Comparison of ENCODE assay signal across 22 cellular contexts in genomic region chr7:70380315-70381027, GRCh38.
DNase-seq lines count a peak whose midpoint lies in the region; TF ChIP-seq lines count a peak whose summit lies in the region.
"Had no signal": no experiment of that assay in that cellular context is flagged by ENCODE, and none has a peak within 500 bp of the region (broad histone marks: within the 10 kb centered on the region; RNA-seq: fewer than 3 reads in every experiment).

No MANE protein-coding gene starts in this region.

- peak; percentile 54 to 99 for TF ChIP-seq EP300 in SK-N-SH (IDR thresholded peaks at IDR 0.05; ENCODE audit: borderline replicate concordance in 1 of 2, low read depth in 1 of 2, low read length in 1 of 2)

- H3K4me1 ChIP-seq in SK-N-SH (ENCODE audit: control insufficient read depth in 1 of 2, insufficient read depth in 2 of 2, low read depth in 1 of 2, low read length in 1 of 2): peaks cover 17 to 57% of the 10 kb centered on the region in 2 experiments
- H3K4me1 ChIP-seq in thyroid gland: peaks cover 2 to 5% of the 10 kb centered on the region in 2 donors
- H3K4me1 ChIP-seq: prostate gland, upper lobe of right lung had no signal

- TF ChIP-seq RAD21 in SK-N-SH (IDR thresholded peaks at IDR 0.05; ENCODE audit: low read length): no peak

- no peak for TF ChIP-seq CTCF in SK-N-SH (IDR thresholded peaks at IDR 0.05)
- TF ChIP-seq CTCF in fibroblast of mammary gland (conservative IDR thresholded peaks at IDR 0.05; ENCODE audit: control insufficient read depth, insufficient read depth, low read depth, low read length): no peak
- TF ChIP-seq CTCF in thyroid gland (IDR thresholded peaks at IDR 0.05): no peak

- H3K9me3 ChIP-seq in SK-N-SH (no peaks in the 10 kb centered on the region), thyroid gland (no peaks in the 10 kb centered on the region)
- H3K9me3 ChIP-seq: prostate gland, upper lobe of right lung had no signal

- WGBS in SK-N-SH (ENCODE audit: low lambda C conversion rate): 25% methylated on average over 9 of the region's 9 CpGs
- 80 to 85% methylated on average over 9 of the region's 9 CpGs for WGBS in thyroid gland, 2 donors

- H3F3A ChIP-seq in SK-N-SH (replicated peaks; ENCODE audit: insufficient read depth): peaks cover 13% of the 10 kb centered on the region

- H3K79me2 ChIP-seq in SK-N-SH (ENCODE audit: insufficient read depth): no peaks in the 10 kb centered on the region

- H3K27ac ChIP-seq in SK-N-SH (ENCODE audit: low read depth in 2 of 2, low read length in 1 of 2): peak overlapping the region; percentile 87 to 88
- H3K27ac ChIP-seq in thyroid gland: no peak overlapping the region
- H3K27ac ChIP-seq: prostate gland, upper lobe of right lung had no signal

- no peaks in the 10 kb centered on the region for H3K9me3 Mint-ChIP-seq in activated CD4-positive, alpha-beta memory T cell treated with anti-CD3 and anti-CD28 coated beads, Interleukin-2, amount 10 ng/mL, durations not matched to agents 7 days and 5 days
- H3K9me3 Mint-ChIP-seq: activated CD8-positive, alpha-beta T cell treated with anti-CD3 and anti-CD28 coated beads for 36 hours; activated T-cell treated with anti-CD3 and anti-CD28 coated beads, Interleukin-2, amount 50 U/mL, for 24 hours; brain; dendritic cell treated with granulocyte-macrophage colony-stimulating factor and Interleukin-4, amounts not matched to agents 40 ng/mL and 50 ng/mL, for 4 days; nephron; stimulated activated effector memory CD8-positive, alpha-beta T cell treated with anti-CD3 and anti-CD28 coated beads, Interleukin-12 subunit alpha, Interleukin-12 subunit beta, amount 100 ng/mL, for 72 hours had no signal

- no peaks in the 10 kb centered on the region for H3K27me3 Mint-ChIP-seq in activated CD4-positive, alpha-beta memory T cell treated with anti-CD3 and anti-CD28 coated beads, Interleukin-2, amount 10 ng/mL, durations not matched to agents 7 days and 5 days
- H3K27me3 Mint-ChIP-seq: activated CD8-positive, alpha-beta T cell treated with anti-CD3 and anti-CD28 coated beads for 36 hours; activated T-cell treated with anti-CD3 and anti-CD28 coated beads, Interleukin-2, amount 50 U/mL, for 24 hours; B cell; dendritic cell treated with granulocyte-macrophage colony-stimulating factor and Interleukin-4, amounts not matched to agents 40 ng/mL and 50 ng/mL, for 4 days; T-cell had no signal

- intact Hi-C loops in thyroid gland (cut with DNase I): no loop called here

- H3K4me2 ChIP-seq in SK-N-SH: peak overlapping the region; percentile 63

- H3K4me1 Mint-ChIP-seq in activated CD4-positive, alpha-beta memory T cell treated with anti-CD3 and anti-CD28 coated beads, Interleukin-2, amount 10 ng/mL, durations not matched to agents 7 days and 5 days: no peaks in the 10 kb centered on the region
- H3K4me1 Mint-ChIP-seq: B cell; nephron; stimulated activated effector memory CD8-positive, alpha-beta T cell treated with anti-CD3 and anti-CD28 coated beads, Interleukin-12 subunit alpha, Interleukin-12 subunit beta, amount 100 ng/mL, for 72 hours; T-cell had no signal

- no peak for TF ChIP-seq POLR2A in thyroid gland (IDR thresholded peaks at IDR 0.05)

- H3K36me3 ChIP-seq in SK-N-SH (replicated peaks in 1 of 2; ENCODE audit: control insufficient read depth in 1 of 2, insufficient read depth in 2 of 2, low read length in 1 of 2): no peaks in the 10 kb centered on the region
- no peaks in the 10 kb centered on the region for H3K36me3 ChIP-seq in thyroid gland
- H3K36me3 ChIP-seq: prostate gland, upper lobe of right lung had no signal

- H3K4me3 Mint-ChIP-seq in activated CD4-positive, alpha-beta memory T cell treated with anti-CD3 and anti-CD28 coated beads, Interleukin-2, amount 10 ng/mL, durations not matched to agents 7 days and 5 days: no peak overlapping the region
- H3K4me3 Mint-ChIP-seq: activated CD8-positive, alpha-beta T cell treated with anti-CD3 and anti-CD28 coated beads for 36 hours; activated T-cell treated with anti-CD3 and anti-CD28 coated beads, Interleukin-2, amount 50 U/mL, for 24 hours; B cell; brain; dendritic cell treated with granulocyte-macrophage colony-stimulating factor and Interleukin-4, amounts not matched to agents 40 ng/mL and 50 ng/mL, for 4 days; nephron; stimulated activated effector memory CD8-positive, alpha-beta T cell treated with anti-CD3 and anti-CD28 coated beads, Interleukin-12 subunit alpha, Interleukin-12 subunit beta, amount 100 ng/mL, for 72 hours; T-cell had no signal

- no peaks in the 10 kb centered on the region for H3K9me2 ChIP-seq in SK-N-SH

- DNase-seq in SK-N-SH (peak; percentile 19), fibroblast of mammary gland (ENCODE audit: low read depth) (peak; percentile 78), mucosa of gallbladder (ENCODE audit: low spot score) (peak; percentile 16), thyroid gland (peak; percentile 5 to 6), DMS153 treated with DMSO at 0.1 percent for 48 hours (lab: John Stamatoyannopoulos, UW; ENCODE audit: unreplicated experiment) (no peak), NCI-H2029 (lab: John Stamatoyannopoulos, UW) (no peak)
- DNase-seq in activated CD4-positive, alpha-beta memory T cell treated with anti-CD3 and anti-CD28 coated beads, Interleukin-2, amount 10 ng/mL, durations not matched to agents 7 days and 5 days: no peak
- DNase-seq: activated CD8-positive, alpha-beta T cell treated with anti-CD3 and anti-CD28 coated beads for 36 hours; activated naive CD4-positive, alpha-beta T cell treated with anti-CD3 and anti-CD28 coated beads, Interleukin-2, amount 50 U/mL, for 16 hours; activated T-cell treated with anti-CD3 and anti-CD28 coated beads, Interleukin-2, amount 50 U/mL, for 24 hours; KBM-7; MV-4-11; NCI-H1930; NCI-H446 treated with DMSO at 0.1 percent for 48 hours; T-cell; upper lobe of right lung had no signal

- H3K27ac Mint-ChIP-seq in activated CD4-positive, alpha-beta memory T cell treated with anti-CD3 and anti-CD28 coated beads, Interleukin-2, amount 10 ng/mL, durations not matched to agents 7 days and 5 days: no peak overlapping the region
- H3K27ac Mint-ChIP-seq: activated CD8-positive, alpha-beta T cell treated with anti-CD3 and anti-CD28 coated beads for 36 hours; activated T-cell treated with anti-CD3 and anti-CD28 coated beads, Interleukin-2, amount 50 U/mL, for 24 hours; B cell; dendritic cell treated with granulocyte-macrophage colony-stimulating factor and Interleukin-4, amounts not matched to agents 40 ng/mL and 50 ng/mL, for 4 days; nephron; stimulated activated effector memory CD8-positive, alpha-beta T cell treated with anti-CD3 and anti-CD28 coated beads, Interleukin-12 subunit alpha, Interleukin-12 subunit beta, amount 100 ng/mL, for 72 hours; T-cell had no signal

- peak overlapping the region in 1 of 2 experiments; percentile 20; a peak in 2 of 4 replicates for H3K4me3 ChIP-seq in SK-N-SH (ENCODE audit: low read depth in 2 of 2, low read length in 1 of 2)
- H3K4me3 ChIP-seq in fibroblast of mammary gland (ENCODE audit: control insufficient read depth, low read depth, low read length): no peak overlapping the region
- H3K4me3 ChIP-seq in thyroid gland (replicated peaks in 1 of 3): no peak overlapping the region
- H3K4me3 ChIP-seq: prostate gland, upper lobe of right lung had no signal

- H3K36me3 Mint-ChIP-seq in activated CD4-positive, alpha-beta memory T cell treated with anti-CD3 and anti-CD28 coated beads, Interleukin-2, amount 10 ng/mL, durations not matched to agents 7 days and 5 days (ENCODE audit: low read depth): no peaks in the 10 kb centered on the region
- H3K36me3 Mint-ChIP-seq: brain; stimulated activated effector memory CD8-positive, alpha-beta T cell treated with anti-CD3 and anti-CD28 coated beads, Interleukin-12 subunit alpha, Interleukin-12 subunit beta, amount 100 ng/mL, for 72 hours; T-cell had no signal

- H2AFZ ChIP-seq in SK-N-SH (ENCODE audit: low read depth): no peak overlapping the region

- H3K27me3 ChIP-seq in SK-N-SH (ENCODE audit: insufficient read depth) (no peaks in the 10 kb centered on the region), thyroid gland (no peaks in the 10 kb centered on the region)
- H3K27me3 ChIP-seq: upper lobe of right lung had no signal

- POLR2A ChIA-PET in SK-N-SH (lab: Yijun Ruan, JAX): interaction anchor here (1.2 kb wide), 1 partner anchor 26 kb away, joined by 3 read pairs; no protein-coding TSS in a partner anchor
- POLR2A ChIA-PET in activated CD4-positive, alpha-beta memory T cell treated with anti-CD3 and anti-CD28 coated beads, Interleukin-2, amount 10 ng/mL, durations not matched to agents 7 days and 5 days (lab: Charles Lee): no interaction called here

- peak overlapping the region; percentile 27; the same call in 1 of the 2 replicates for H3K9ac ChIP-seq in SK-N-SH

- H4K20me1 ChIP-seq in SK-N-SH (ENCODE audit: insufficient read depth): no peaks in the 10 kb centered on the region

- CTCF ChIA-PET in SK-N-SH (lab: Yijun Ruan, JAX): interaction anchor here (0.7 to 5.0 kb wide), 7 partner anchors 21 to 338 kb away, joined by 3 to 19 read pairs (median 3); no protein-coding TSS in a partner anchor
- CTCF ChIA-PET in activated CD4-positive, alpha-beta memory T cell treated with anti-CD3 and anti-CD28 coated beads, Interleukin-2, amount 10 ng/mL, durations not matched to agents 7 days and 5 days (lab: Charles Lee): no interaction called here

TF ChIP-seq in SK-N-SH, 30 proteins besides CTCF, POLR2A, EP300 and RAD21 (continues in another document):
- TF ChIP-seq NRF1 (IDR thresholded peaks at IDR 0.05; ENCODE audit: low read depth, low read length) (no peak), RXRA (IDR thresholded peaks at IDR 0.05; ENCODE audit: borderline replicate concordance, low read depth) (peak; percentile 88), MXI1 (IDR thresholded peaks at IDR 0.05; ENCODE audit: low read depth, low read length) (no peak), EZH2phosphoT487 (IDR thresholded peaks at IDR 0.05; ENCODE audit: borderline replicate concordance, low read depth) (no peak), GATA2 (CRISPR knock-in tag; IDR thresholded peaks at IDR 0.05) (peak; percentile 19; the same call in 1 of the 2 replicates), MEF2A (IDR thresholded peaks at IDR 0.05; ENCODE audit: borderline replicate concordance, low read depth) (peak; percentile 99), MAX (IDR thresholded peaks at IDR 0.05; ENCODE audit: low read depth) (0 out of 2 replicates have a peak, but pooled peaks have one; percentile 47), IRF3 (IDR thresholded peaks at IDR 0.05; ENCODE audit: low read depth, low read length) (no peak)

Comparison
In these comparisons a context has a peak if more than half of its experiments do, and no peak if none do; other contexts are left out.
1. DNase-seq: peak in SK-N-SH (single experiment), fibroblast of mammary gland (single experiment), mucosa of gallbladder (single experiment) and thyroid gland (2 of 2); none in DMS153 treated with DMSO at 0.1 percent for 48 hours (single experiment), NCI-H2029 (single experiment) and activated CD4-positive, alpha-beta memory T cell treated with anti-CD3 and anti-CD28 coated beads, Interleukin-2, amount 10 ng/mL, durations not matched to agents 7 days and 5 days (single experiment).
2. H3K27ac ChIP-seq: peak in SK-N-SH (2 of 2); none in thyroid gland (0 of 3).